In genomic region chr2:196263181-196263747, GRCh38 we compare ENCODE assay signal across 9 cellular contexts.
DNase-seq lines count a peak whose midpoint lies in the region; ATAC-seq, FAIRE-seq and TF ChIP-seq lines count a peak whose summit lies in the region.
"Had no signal": no experiment of that assay in that cellular context is flagged by ENCODE, and none has a peak within 500 bp of the region (broad histone marks: within the 10 kb centered on the region; RNA-seq: fewer than 3 reads in every experiment).

No MANE protein-coding gene starts in this region.

- in situ Hi-C loops in transverse colon (cut with MboI; ENCODE audit: low pct_ligation_motif_present in 1 of 4, low pct_unique_long_range_greater_than_20kb in 1 of 4, low sequenced_read_pairs in 3 of 4) = loop anchor here in 1 of 4 donors (25.0 kb wide), 1 partner anchor 101 kb away; the partner anchor contains the start of gene STK17B

- peaks cover 84% of the 10 kb centered on the region for H3K4me1 Mint-ChIP-seq in activated CD4-positive, alpha-beta T cell treated with anti-CD3 and anti-CD28 coated beads, Interleukin-2, amount 10 ng/mL, durations not matched to agents 7 days and 5 days

- H3K4me1 ChIP-seq in Karpas-422 (ENCODE audit: low read length) (peaks cover 55% of the 10 kb centered on the region), heart left ventricle (peaks cover 0 to 67% (median 18%) of the 10 kb centered on the region in 12 donors), transverse colon (peaks cover 0 to 10% (median 0%) of the 10 kb centered on the region in 4 donors), sigmoid colon (no peaks in the 10 kb centered on the region)

- H3K4me3 ChIP-seq in Karpas-422 (ENCODE audit: low read length) (peak overlapping the region; percentile 38), heart left ventricle (no peak overlapping the region), transverse colon (no peak overlapping the region), sigmoid colon (no peak overlapping the region)

- no peaks in the 10 kb centered on the region for H3K9me2 ChIP-seq in Karpas-422 (replicated peaks; ENCODE audit: insufficient read depth, low read length)

- H4K20me1 ChIP-seq in Karpas-422 (ENCODE audit: insufficient read depth, low read depth, low read length) = no peaks in the 10 kb centered on the region

- intact Hi-C loops in heart left ventricle (cut with DNase I) = loop anchor here in 1 of 10 donors (5.0 kb wide), 1 partner anchor 91 kb away; the partner anchor contains the start of gene STK17B
- intact Hi-C loops in transverse colon (cut with DNase I; ENCODE audit: low total_unique reads) = no loop called here
- intact Hi-C loops in sigmoid colon (cut with DNase I) = no loop called here

- TF ChIP-seq EP300 in transverse colon (IDR thresholded peaks at IDR 0.05; ENCODE audit: low read depth) (no peak), sigmoid colon (IDR thresholded peaks at IDR 0.05) (no peak)

- no peaks in the 10 kb centered on the region for H3K9me3 ChIP-seq in Karpas-422 (ENCODE audit: low read length)
- no peaks in the 10 kb centered on the region for H3K9me3 ChIP-seq in heart left ventricle
- no peaks in the 10 kb centered on the region for H3K9me3 ChIP-seq in transverse colon
- no peaks in the 10 kb centered on the region for H3K9me3 ChIP-seq in sigmoid colon

- CTCF ChIA-PET in activated CD4-positive, alpha-beta T cell treated with anti-CD3 and anti-CD28 coated beads, Interleukin-2, amount 10 ng/mL, durations not matched to agents 7 days and 5 days (lab: Charles Lee) = interaction anchor here (0.7 to 12.6 kb wide), 6 partner anchors 12 to 99 kb away, joined by 3 to 135 read pairs (median 4); partner anchors contain the start of gene STK17B

- no peaks in the 10 kb centered on the region for H3K27me3 ChIP-seq in Karpas-422 (ENCODE audit: low read length)
- H3K27me3 ChIP-seq in heart left ventricle = no peaks in the 10 kb centered on the region
- H3K27me3 ChIP-seq in transverse colon = no peaks in the 10 kb centered on the region
- H3K27me3 ChIP-seq in sigmoid colon = no peaks in the 10 kb centered on the region

- H3K9me3 Mint-ChIP-seq in activated CD4-positive, alpha-beta T cell treated with anti-CD3 and anti-CD28 coated beads, Interleukin-2, amount 10 ng/mL, durations not matched to agents 7 days and 5 days = no peaks in the 10 kb centered on the region

- FAIRE-seq in GM12891 (lab: Jason Lieb, UNC) = peak; percentile 93

- TF ChIP-seq POLR2A in GM12891 (IDR thresholded peaks at IDR 0.05; ENCODE audit: low read depth, low read length) (no peak), heart left ventricle (IDR thresholded peaks at IDR 0.05) (no peak), transverse colon (IDR thresholded peaks at IDR 0.05) (peak; percentile 23), sigmoid colon (IDR thresholded peaks at IDR 0.05) (no peak)

- H3K27ac ChIP-seq in Karpas-422 (ENCODE audit: low read length) (peak overlapping the region; percentile 59), heart left ventricle (peak overlapping the region in 1 of 12 donors; percentile 83), transverse colon (peak overlapping the region; percentile 54 to 65 (median 58)), sigmoid colon (no peak overlapping the region)

- peak overlapping the region; percentile 53 for H3K4me2 ChIP-seq in Karpas-422 (ENCODE audit: low read depth, low read length, poor library complexity, severe bottlenecking)

- no peaks in the 10 kb centered on the region for H3K27me3 Mint-ChIP-seq in activated CD4-positive, alpha-beta T cell treated with anti-CD3 and anti-CD28 coated beads, Interleukin-2, amount 10 ng/mL, durations not matched to agents 7 days and 5 days

- POLR2A ChIA-PET in activated CD4-positive, alpha-beta T cell treated with anti-CD3 and anti-CD28 coated beads, Interleukin-2, amount 10 ng/mL, durations not matched to agents 7 days and 5 days (lab: Charles Lee) = interaction anchor here (1.1 kb wide), 1 partner anchor 12 kb away, joined by 3 read pairs; no protein-coding TSS in a partner anchor

- peak overlapping the region; percentile 87 for H3K27ac Mint-ChIP-seq in activated CD4-positive, alpha-beta T cell treated with anti-CD3 and anti-CD28 coated beads, Interleukin-2, amount 10 ng/mL, durations not matched to agents 7 days and 5 days

- TF ChIP-seq CTCF in heart left ventricle (IDR thresholded peaks at IDR 0.05) (no peak), transverse colon (IDR thresholded peaks at IDR 0.05) (no peak), sigmoid colon (IDR thresholded peaks at IDR 0.05) (no peak)

- H3K36me3 ChIP-seq in Karpas-422 (ENCODE audit: insufficient read depth, low read length) (no peaks in the 10 kb centered on the region), heart left ventricle (peaks cover 0 to 45% (median 1%) of the 10 kb centered on the region in 9 donors), transverse colon (no peaks in the 10 kb centered on the region), sigmoid colon (no peaks in the 10 kb centered on the region)

- 56 to 60% (median 59%) methylated on average over 8 of the region's 8 CpGs for WGBS in heart left ventricle, 4 donors
- 41 to 50% methylated on average over 8 of the region's 8 CpGs for WGBS in transverse colon (ENCODE audit: low coverage in 1 of 2), 2 donors
- 40 to 57% methylated on average over 8 of the region's 8 CpGs for WGBS in sigmoid colon, 2 donors

- peaks cover 10% of the 10 kb centered on the region for H3K36me3 Mint-ChIP-seq in activated CD4-positive, alpha-beta T cell treated with anti-CD3 and anti-CD28 coated beads, Interleukin-2, amount 10 ng/mL, durations not matched to agents 7 days and 5 days (ENCODE audit: low read depth)

- H3K9ac ChIP-seq in Karpas-422 (ENCODE audit: low read length) = peak overlapping the region; percentile 37

- no peak for DNase-seq in GM12891 (ENCODE audit: insufficient read length, low spot score)
- peak; percentile 71 for DNase-seq in Karpas-422
- DNase-seq in activated CD4-positive, alpha-beta T cell treated with anti-CD3 and anti-CD28 coated beads, Interleukin-2, amount 10 ng/mL, durations not matched to agents 7 days and 5 days = peak; percentile 75
- DNase-seq in heart left ventricle = no peak
- peak; percentile 9 for DNase-seq in transverse colon
- DNase-seq in NCI-H2029 (lab: John Stamatoyannopoulos, UW) = no peak
- no peak for DNase-seq in sigmoid colon

- no peaks in the 10 kb centered on the region for H3K79me2 ChIP-seq in Karpas-422 (ENCODE audit: low read length)

- H2AFZ ChIP-seq in Karpas-422 (ENCODE audit: low read length) = peak overlapping the region; percentile 93

- ATAC-seq in GM21737 (IDR thresholded peaks at IDR 0.05; ENCODE audit: unreplicated experiment) = peak; percentile 94
- peak; percentile 52 to 82 (median 70) for ATAC-seq in heart left ventricle
- ATAC-seq: Panc1 had no signal

- H3K4me3 Mint-ChIP-seq in activated CD4-positive, alpha-beta T cell treated with anti-CD3 and anti-CD28 coated beads, Interleukin-2, amount 10 ng/mL, durations not matched to agents 7 days and 5 days = peak overlapping the region; percentile 74

TF ChIP-seq in GM12891, 5 proteins besides CTCF, POLR2A, EP300 and RAD21:
- TF ChIP-seq TAF1 (IDR thresholded peaks at IDR 0.05; ENCODE audit: low read depth, low read length) = no peak
- 0 out of 2 replicates have a peak, but pooled peaks have one; percentile 16 for TF ChIP-seq POLR2AphosphoS5 (IDR thresholded peaks at IDR 0.05; ENCODE audit: low read depth, low read length)
- TF ChIP-seq PAX5 (IDR thresholded peaks at IDR 0.05; ENCODE audit: insufficient read depth, low read length, severe bottlenecking) = no peak
- peak; percentile 87 for TF ChIP-seq SPI1 (IDR thresholded peaks at IDR 0.05; ENCODE audit: low read depth, low read length)

Comparison
In these comparisons a context has a peak if more than half of its experiments do, and no peak if none do; other contexts are left out.
1. DNase-seq: peak in Karpas-422 (single experiment), activated CD4-positive, alpha-beta T cell treated with anti-CD3 and anti-CD28 coated beads, Interleukin-2, amount 10 ng/mL, durations not matched to agents 7 days and 5 days (single experiment) and transverse colon (single experiment); none in GM12891 (single experiment), heart left ventricle (0 of 5), NCI-H2029 (single experiment) and sigmoid colon (single experiment).
2. H3K27ac ChIP-seq: peak in Karpas-422 (single experiment) and transverse colon (4 of 4); none in sigmoid colon (0 of 4).